Comparison of ENCODE assay signal across 1 cellular context in the genomic region with DNA sequence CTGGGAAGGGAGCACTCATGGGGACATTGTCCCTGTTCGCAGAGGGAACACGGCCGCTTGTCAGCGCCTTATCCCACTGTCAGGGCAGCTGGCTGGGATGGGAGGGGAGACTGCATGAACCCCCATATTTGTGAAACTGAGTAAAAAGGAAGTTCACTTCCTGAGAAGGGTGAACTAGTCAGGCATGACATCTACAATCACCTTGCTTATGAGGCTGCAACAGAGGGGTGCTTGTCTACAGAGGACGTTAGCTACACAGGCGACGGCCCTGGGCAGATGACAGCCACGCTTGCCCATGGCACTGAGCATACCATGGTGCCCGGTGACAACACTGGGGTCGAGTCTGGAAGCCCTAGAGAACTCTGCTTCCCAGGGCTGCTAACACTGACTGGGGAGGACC.
TF ChIP-seq lines count a peak whose summit lies in the region.

No MANE protein-coding gene starts in this region.

TF ChIP-seq in K562, 482 proteins besides CTCF, POLR2A, EP300 and RAD21 (continued from another document):
- TF ChIP-seq ZNF655 (CRISPR knock-in tag; IDR thresholded peaks at IDR 0.05): no peak
- no peak for TF ChIP-seq HNRNPH1 (optimal IDR thresholded peaks at IDR 0.05; ENCODE audit: low read depth, low read length)
- no peak for TF ChIP-seq MEIS2 (IDR thresholded peaks at IDR 0.05; ENCODE audit: partially characterized antibody)
- no peak for TF ChIP-seq SIN3A (IDR thresholded peaks at IDR 0.05; ENCODE audit: borderline replicate concordance in 2 of 2, control insufficient read depth in 1 of 2, low read depth in 2 of 2, low read length in 2 of 2)
- no peak for TF ChIP-seq ZNF384 (IDR thresholded peaks at IDR 0.05; ENCODE audit: low read depth, low read length)
- no peak for TF ChIP-seq ZNF232 (CRISPR knock-in tag; IDR thresholded peaks at IDR 0.05)
